Comparison of ENCODE assay signal across 13 cellular contexts in the genomic region with DNA sequence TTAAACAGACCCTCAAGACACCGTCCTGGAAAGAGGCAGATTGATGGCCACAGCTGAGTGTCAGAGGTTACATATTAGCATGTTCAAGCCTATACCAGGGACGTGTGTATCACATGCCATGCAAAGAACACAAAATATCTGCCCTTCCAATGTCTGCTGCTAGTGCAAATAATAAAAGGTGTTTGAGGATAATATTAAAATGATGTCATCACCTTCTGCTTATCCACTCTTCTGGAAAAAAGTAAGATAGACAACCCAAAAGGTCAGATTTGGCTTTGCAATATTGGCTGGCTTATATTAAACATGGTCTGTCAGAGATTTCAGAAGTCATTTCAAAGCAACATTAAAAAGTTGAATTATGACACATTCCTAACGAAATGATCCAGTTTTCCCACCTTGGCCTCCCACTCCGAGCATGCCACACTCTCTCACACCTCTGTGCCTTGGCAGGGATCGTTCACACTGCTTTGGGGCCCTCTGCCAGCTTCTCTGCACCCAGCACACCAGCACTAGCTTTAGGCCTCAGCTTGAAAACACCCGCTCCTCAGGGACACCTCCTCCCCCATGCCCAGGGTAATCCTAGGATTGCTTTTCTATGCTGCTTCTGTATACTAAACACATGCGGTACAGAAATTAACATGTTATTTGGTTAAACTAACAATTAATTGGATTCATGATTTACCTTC.
DNase-seq lines count a peak whose midpoint lies in the region; ATAC-seq and TF ChIP-seq lines count a peak whose summit lies in the region.
"Had no signal": no experiment of that assay in that cellular context is flagged by ENCODE, and none has a peak within 500 bp of the region (broad histone marks: within the 10 kb centered on the region; RNA-seq: fewer than 3 reads in every experiment).

No MANE protein-coding gene starts in this region.

- ATAC-seq in left ventricle myocardium superior (peak; percentile 25), Right ventricle myocardium inferior (no peak), HG03045 (IDR thresholded peaks at IDR 0.05; ENCODE audit: unreplicated experiment) (no peak)

- no peak overlapping the region for H3K27ac ChIP-seq in dorsolateral prefrontal cortex
- no peak overlapping the region for H3K27ac ChIP-seq in ascending aorta
- H3K27ac ChIP-seq: BLaER1 had no signal

- H3K9me3 ChIP-seq in ascending aorta, result no peaks in the 10 kb centered on the region
- H3K9me3 ChIP-seq: BLaER1 had no signal

- DNase-seq in left ventricle myocardium superior, result no peak
- DNase-seq in Right ventricle myocardium inferior (ENCODE audit: missing footprints), result no peak
- DNase-seq in dorsolateral prefrontal cortex, result peak in 8 of 10 donors; percentile 14 to 78 (median 66)
- peak; percentile 25 for DNase-seq in occipital lobe (lab: John Stamatoyannopoulos, UW)
- DNase-seq in KG1 (lab: John Stamatoyannopoulos, UW), result no peak
- DNase-seq in ascending aorta (ENCODE audit: low spot score in 2 of 2), result no peak
- DNase-seq: 8988T, AML-193, DMS53, HCEC 1CT, IMR-90 had no signal

- H3K4me1 ChIP-seq in ascending aorta, result peaks cover 0 to 6% of the 10 kb centered on the region in 2 donors
- H3K4me1 ChIP-seq: BLaER1 had no signal

- intact Hi-C loops in left ventricle myocardium superior (cut with micrococcal nuclease) (no loop called here), Right ventricle myocardium inferior (cut with DNase I) (no loop called here), dorsolateral prefrontal cortex (cut with DNase I) (loop anchor here (5.0 to 10.0 kb wide), 2 partner anchors 205 to 208 kb away; no protein-coding TSS in a partner anchor), ascending aorta (cut with DNase I) (no loop called here)

- TF ChIP-seq CTCF in dorsolateral prefrontal cortex (IDR thresholded peaks at IDR 0.05 in 54 of 56, conservative IDR thresholded peaks at IDR 0.05 in 2 of 56; ENCODE audit: low read depth in 1 of 56, partially characterized antibody in 56 of 56) (no peak), ascending aorta (IDR thresholded peaks at IDR 0.05) (no peak)

- H3K27me3 ChIP-seq in dorsolateral prefrontal cortex (no peaks in the 10 kb centered on the region), ascending aorta (no peaks in the 10 kb centered on the region)
- H3K27me3 ChIP-seq: BLaER1 had no signal

- H3K36me3 ChIP-seq in ascending aorta, result no peaks in the 10 kb centered on the region
- H3K36me3 ChIP-seq: BLaER1 had no signal

- no peak overlapping the region for H3K4me3 ChIP-seq in dorsolateral prefrontal cortex
- H3K4me3 ChIP-seq in ascending aorta, result no peak overlapping the region
- H3K4me3 ChIP-seq: BLaER1 had no signal

Comparison
In these comparisons a context has a peak if more than half of its experiments do, and no peak if none do; other contexts are left out.
1. DNase-seq: peak in dorsolateral prefrontal cortex (8 of 10) and occipital lobe (single experiment); none in left ventricle myocardium superior (single experiment), Right ventricle myocardium inferior (single experiment), KG1 (single experiment) and ascending aorta (0 of 2).
2. intact Hi-C loops: an anchor here in dorsolateral prefrontal cortex (5.0 to 10.0 kb wide); none called in left ventricle myocardium superior, Right ventricle myocardium inferior and ascending aorta.